11 cellular contexts compared by ENCODE assay signal in genomic region chr2:231683292-231683898, GRCh38. TPM values are rescaled to one million over a fixed set of nuclear protein-coding genes. Genes with fewer than 3 reads are reported as not detected.
DNase-seq lines count a peak whose midpoint lies in the region; ATAC-seq and TF ChIP-seq lines count a peak whose summit lies in the region.
"Had no signal": no experiment of that assay in that cellular context is flagged by ENCODE, and none has a peak within 500 bp of the region (broad histone marks: within the 10 kb centered on the region; RNA-seq: fewer than 3 reads in every experiment).

No MANE protein-coding gene starts in this region.

- H3K4me1 Mint-ChIP-seq in natural killer cell treated with Interleukin-12 subunit alpha and Interleukin-12 subunit beta and Interleukin-15 and Interleukin-18, amount 100 ng/mL, for 72 hours (ENCODE audit: low read depth in 2 of 2): peaks cover 4 to 9% of the 10 kb centered on the region in 2 donors

- H3K4me1 ChIP-seq in left ventricle myocardium inferior (peaks cover 45% of the 10 kb centered on the region), hepatocyte (ENCODE audit: insufficient read depth) (peaks cover 17% of the 10 kb centered on the region)

- H3K79me2 ChIP-seq in hepatocyte: peaks cover 4% of the 10 kb centered on the region

- H3K9me3 Mint-ChIP-seq in natural killer cell treated with Interleukin-12 subunit alpha and Interleukin-12 subunit beta and Interleukin-15 and Interleukin-18, amount 100 ng/mL, for 72 hours: no peaks in the 10 kb centered on the region

- H3K27ac ChIP-seq in left ventricle myocardium inferior (replicated peaks): peak overlapping the region; percentile 54
- H3K27ac ChIP-seq in hepatocyte: peak overlapping the region; percentile 99
- H3K27ac ChIP-seq: pancreas, SJSA1 had no signal

- H3K4me3 ChIP-seq in left ventricle myocardium inferior: no peak overlapping the region
- no peak overlapping the region for H3K4me3 ChIP-seq in hepatocyte
- H3K4me3 ChIP-seq: pancreas, SJSA1 had no signal

- H3K9me2 ChIP-seq in hepatocyte (replicated peaks; ENCODE audit: insufficient read depth): no peaks in the 10 kb centered on the region

- WGBS in hepatocyte (ENCODE audit: low lambda C conversion rate, missing lambda C conversion rate): 89% methylated on average over 4 of the region's 6 CpGs

- H3K27me3 Mint-ChIP-seq in natural killer cell treated with Interleukin-12 subunit alpha and Interleukin-12 subunit beta and Interleukin-15 and Interleukin-18, amount 100 ng/mL, for 72 hours: peaks cover 6 to 10% of the 10 kb centered on the region in 2 donors

- no peaks in the 10 kb centered on the region for H4K20me1 ChIP-seq in hepatocyte (ENCODE audit: insufficient read depth, poor library complexity, severe bottlenecking)

- H3K36me3 ChIP-seq in left ventricle myocardium inferior: no peaks in the 10 kb centered on the region
- H3K36me3 ChIP-seq in hepatocyte (replicated peaks; ENCODE audit: insufficient read depth, low read depth): no peaks in the 10 kb centered on the region
- H3K36me3 ChIP-seq: pancreas, SJSA1 had no signal

- TF ChIP-seq CTCF in left ventricle myocardium inferior (IDR thresholded peaks at IDR 0.05; ENCODE audit: borderline replicate concordance) (no peak), hepatocyte (IDR thresholded peaks at IDR 0.05; ENCODE audit: poor library complexity) (no peak)

- no peak overlapping the region for H2AFZ ChIP-seq in hepatocyte

- no peak overlapping the region for H3K4me2 ChIP-seq in hepatocyte

- no peak overlapping the region for H3K27ac Mint-ChIP-seq in natural killer cell treated with Interleukin-12 subunit alpha and Interleukin-12 subunit beta and Interleukin-15 and Interleukin-18, amount 100 ng/mL, for 72 hours
- H3K27ac Mint-ChIP-seq: activated naive CD8-positive, alpha-beta T cell had no signal

- H3K27me3 ChIP-seq in left ventricle myocardium inferior (ENCODE audit: low read depth) (no peaks in the 10 kb centered on the region), hepatocyte (no peaks in the 10 kb centered on the region)
- H3K27me3 ChIP-seq: pancreas, SJSA1 had no signal

- DNase-seq in left ventricle myocardium inferior (no peak), cardiac septum (ENCODE audit: low spot score) (no peak), NCI-H524 (lab: John Stamatoyannopoulos, UW) (peak; percentile 90 to 94), hepatocyte (ENCODE audit: low spot score) (no peak), ecto neural progenitor cell (ENCODE audit: low spot score) (no peak), NCI-H146 (lab: John Stamatoyannopoulos, UW) (no peak)
- DNase-seq in natural killer cell treated with Interleukin-12 subunit alpha and Interleukin-12 subunit beta and Interleukin-15 and Interleukin-18, amount 100 ng/mL, for 72 hours (ENCODE audit: low spot score): no peak
- DNase-seq: pancreas had no signal

- no peaks in the 10 kb centered on the region for H3K36me3 Mint-ChIP-seq in natural killer cell treated with Interleukin-12 subunit alpha and Interleukin-12 subunit beta and Interleukin-15 and Interleukin-18, amount 100 ng/mL, for 72 hours
- H3K36me3 Mint-ChIP-seq: activated naive CD8-positive, alpha-beta T cell had no signal

- intact Hi-C loops in left ventricle myocardium inferior (cut with micrococcal nuclease): no loop called here
- intact Hi-C loops in cardiac septum (cut with DNase I): loop anchor here (10.0 kb wide), 1 partner anchor 101 kb away; the partner anchor contains the start of genes COPS7B and PDE6D

- H3K9me3 ChIP-seq in left ventricle myocardium inferior (replicated peaks): no peaks in the 10 kb centered on the region
- no peaks in the 10 kb centered on the region for H3K9me3 ChIP-seq in hepatocyte (ENCODE audit: low read depth)
- H3K9me3 ChIP-seq: pancreas, SJSA1 had no signal

- H3K4me3 Mint-ChIP-seq in natural killer cell treated with Interleukin-12 subunit alpha and Interleukin-12 subunit beta and Interleukin-15 and Interleukin-18, amount 100 ng/mL, for 72 hours: no peak overlapping the region
- H3K4me3 Mint-ChIP-seq: activated naive CD8-positive, alpha-beta T cell had no signal

- ATAC-seq in GM19328 (IDR thresholded peaks at IDR 0.05; ENCODE audit: unreplicated experiment): no peak
- no peak for ATAC-seq in natural killer cell treated with Interleukin-12 subunit alpha and Interleukin-12 subunit beta and Interleukin-15 and Interleukin-18, amount 100 ng/mL, for 72 hours

RNA-seq across cellular contexts. Expression of gene PTMA, which starts 24.9 kb away (rescaled TPM):
- total RNA-seq in left ventricle myocardium inferior (209 TPM), cardiac septum (256 TPM), hepatocyte (615 and 727 TPM in 2 replicates)
- 597 and 705 TPM in 2 replicates for polyA plus RNA-seq in hepatocyte
- total RNA-seq in natural killer cell treated with Interleukin-12 subunit alpha and Interleukin-12 subunit beta and Interleukin-15 and Interleukin-18, amount 100 ng/mL, for 72 hours: 1,000 to 10,000 TPM; 1,013 to 1,764 TPM

Comparison
In these comparisons a context has a peak if more than half of its experiments do, and no peak if none do; other contexts are left out.
1. DNase-seq: peak in NCI-H524 (2 of 2); none in left ventricle myocardium inferior (single experiment), cardiac septum (single experiment), hepatocyte (single experiment), ecto neural progenitor cell (single experiment), natural killer cell treated with Interleukin-12 subunit alpha and Interleukin-12 subunit beta and Interleukin-15 and Interleukin-18, amount 100 ng/mL, for 72 hours (single experiment) and NCI-H146 (single experiment).